8 cellular contexts compared by ENCODE assay signal in genomic region chr17:42112552-42113176, GRCh38.
DNase-seq lines count a peak whose midpoint lies in the region; ATAC-seq, FAIRE-seq and TF ChIP-seq lines count a peak whose summit lies in the region.

TSS of gene DHX58 (minus strand) at chr17:42112714. CDS start at chr17:42111892, 822 bp downstream.

- H3K27ac Mint-ChIP-seq in activated naive CD4-positive, alpha-beta T cell treated with anti-CD3 and anti-CD28 coated beads, Interleukin-2, amount 10 ng/mL, durations not matched to agents 7 days and 5 days: peak within 1 kb of the TSS; percentile 95

- peak; percentile 100 for FAIRE-seq in GM19239 (lab: Jason Lieb, UNC)

- H3K4me3 Mint-ChIP-seq in activated naive CD4-positive, alpha-beta T cell treated with anti-CD3 and anti-CD28 coated beads, Interleukin-2, amount 10 ng/mL, durations not matched to agents 7 days and 5 days: peak within 1 kb of the TSS; percentile 90

- no peak for TF ChIP-seq CTCF in retinal pigment epithelial cell (conservative IDR thresholded peaks at IDR 0.05; ENCODE audit: low read depth, low read length)

- intact Hi-C loops in head of caudate nucleus (cut with DNase I): loop anchor here (10.0 kb wide), 1 partner anchor 148 kb away; the partner anchor contains the start of gene CNP

- no peaks in the 10 kb centered on the region for H3K27me3 Mint-ChIP-seq in activated naive CD4-positive, alpha-beta T cell treated with anti-CD3 and anti-CD28 coated beads, Interleukin-2, amount 10 ng/mL, durations not matched to agents 7 days and 5 days

- peak; percentile 96 to 98 for DNase-seq in AML-193 (lab: John Stamatoyannopoulos, UW)
- peak; percentile 95 for DNase-seq in GM19239 (ENCODE audit: insufficient read length, low spot score)
- DNase-seq in SIG-M5 treated with dmso at 0.1 percent for 504 hours (lab: John Stamatoyannopoulos, UW; ENCODE audit: unreplicated experiment): peak; percentile 96
- DNase-seq in activated naive CD4-positive, alpha-beta T cell treated with anti-CD3 and anti-CD28 coated beads, Interleukin-2, amount 10 ng/mL, durations not matched to agents 7 days and 5 days: peak; percentile 92
- DNase-seq in head of caudate nucleus: peak; percentile 43 to 91 (median 74)
- DNase-seq in retinal pigment epithelial cell (ENCODE audit: low read depth): peak; percentile 66
- DNase-seq in NCI-H446 (lab: John Stamatoyannopoulos, UW): no peak

- CTCF ChIA-PET in activated naive CD4-positive, alpha-beta T cell treated with anti-CD3 and anti-CD28 coated beads, Interleukin-2, amount 10 ng/mL, durations not matched to agents 7 days and 5 days (lab: Charles Lee): interaction anchor here (1.1 to 13.0 kb wide), 8 partner anchors 8 to 149 kb away, joined by 3 to 222 read pairs (median 4); partner anchors contain the start of genes DNAJC7, KAT2A and NKIRAS2

- peak; percentile 65 for ATAC-seq in HG03442 (IDR thresholded peaks at IDR 0.05; ENCODE audit: unreplicated experiment)

- no peaks in the 10 kb centered on the region for H3K9me3 Mint-ChIP-seq in activated naive CD4-positive, alpha-beta T cell treated with anti-CD3 and anti-CD28 coated beads, Interleukin-2, amount 10 ng/mL, durations not matched to agents 7 days and 5 days

- peak within 1 kb of the TSS; percentile 30 for H3K4me3 ChIP-seq in retinal pigment epithelial cell (ENCODE audit: low read length)

- H3K4me1 Mint-ChIP-seq in activated naive CD4-positive, alpha-beta T cell treated with anti-CD3 and anti-CD28 coated beads, Interleukin-2, amount 10 ng/mL, durations not matched to agents 7 days and 5 days: peaks cover 66% of the 10 kb centered on the region

- H3K36me3 Mint-ChIP-seq in activated naive CD4-positive, alpha-beta T cell treated with anti-CD3 and anti-CD28 coated beads, Interleukin-2, amount 10 ng/mL, durations not matched to agents 7 days and 5 days: peaks cover 30% of the 10 kb centered on the region

Comparison
In these comparisons a context has a peak if more than half of its experiments do, and no peak if none do; other contexts are left out.
1. DNase-seq: peak in AML-193 (2 of 2), GM19239 (single experiment), SIG-M5 treated with dmso at 0.1 percent for 504 hours (single experiment), activated naive CD4-positive, alpha-beta T cell treated with anti-CD3 and anti-CD28 coated beads, Interleukin-2, amount 10 ng/mL, durations not matched to agents 7 days and 5 days (single experiment), head of caudate nucleus (42 of 42) and retinal pigment epithelial cell (single experiment); none in NCI-H446 (0 of 2).